ENCODE assay signal across 1 cellular context in the genomic region with DNA sequence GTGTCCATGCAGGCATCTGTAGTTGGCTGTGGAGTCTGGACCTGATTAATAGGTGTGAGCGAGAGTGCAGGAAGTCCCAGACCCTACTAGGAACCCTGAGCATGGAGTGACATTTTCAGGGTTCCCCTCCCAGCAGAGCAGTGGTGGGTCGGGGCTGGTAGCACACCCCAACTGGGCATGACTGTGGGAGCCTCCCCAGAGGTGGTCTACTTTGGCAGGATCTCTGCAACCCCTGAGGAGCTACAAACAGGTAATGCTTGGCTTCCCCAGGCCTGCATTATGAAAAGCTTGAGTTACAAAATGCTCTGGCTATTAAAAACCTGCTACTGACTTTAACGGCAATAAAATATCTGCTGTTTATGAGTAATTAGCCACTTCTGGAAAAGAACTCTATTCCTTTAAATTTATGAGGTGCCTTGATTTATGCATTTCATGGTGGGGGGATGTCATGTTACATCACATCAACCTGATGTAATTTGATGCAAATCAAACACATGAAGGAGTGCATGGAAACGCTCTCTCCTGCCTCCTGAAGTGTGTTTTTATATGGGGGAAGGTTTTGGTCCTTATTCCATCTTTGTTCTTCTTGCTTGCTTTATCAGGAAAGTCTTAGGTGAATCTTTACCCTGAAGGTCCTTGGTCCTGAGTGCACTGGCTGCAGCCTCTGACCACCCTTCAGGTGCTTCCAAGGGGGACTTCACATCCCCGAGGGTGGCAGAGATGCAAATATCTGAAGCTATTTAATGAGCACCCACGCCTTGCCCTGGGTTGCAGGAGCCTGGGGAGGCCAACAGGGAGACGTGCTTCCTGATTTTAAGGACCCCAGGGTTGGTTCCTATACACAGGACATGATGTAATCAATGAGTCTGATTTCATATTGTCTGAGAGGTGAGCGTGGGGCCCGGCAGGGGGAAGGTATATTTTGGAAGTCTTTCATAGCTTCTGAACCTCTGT.
TF ChIP-seq lines count a peak whose summit lies in the region.

No MANE protein-coding gene starts in this region.

TF ChIP-seq in HEK293, 187 proteins besides CTCF, POLR2A, EP300 and RAD21 (continued from another document and continues in another):
- TF ChIP-seq, protein P1, sequence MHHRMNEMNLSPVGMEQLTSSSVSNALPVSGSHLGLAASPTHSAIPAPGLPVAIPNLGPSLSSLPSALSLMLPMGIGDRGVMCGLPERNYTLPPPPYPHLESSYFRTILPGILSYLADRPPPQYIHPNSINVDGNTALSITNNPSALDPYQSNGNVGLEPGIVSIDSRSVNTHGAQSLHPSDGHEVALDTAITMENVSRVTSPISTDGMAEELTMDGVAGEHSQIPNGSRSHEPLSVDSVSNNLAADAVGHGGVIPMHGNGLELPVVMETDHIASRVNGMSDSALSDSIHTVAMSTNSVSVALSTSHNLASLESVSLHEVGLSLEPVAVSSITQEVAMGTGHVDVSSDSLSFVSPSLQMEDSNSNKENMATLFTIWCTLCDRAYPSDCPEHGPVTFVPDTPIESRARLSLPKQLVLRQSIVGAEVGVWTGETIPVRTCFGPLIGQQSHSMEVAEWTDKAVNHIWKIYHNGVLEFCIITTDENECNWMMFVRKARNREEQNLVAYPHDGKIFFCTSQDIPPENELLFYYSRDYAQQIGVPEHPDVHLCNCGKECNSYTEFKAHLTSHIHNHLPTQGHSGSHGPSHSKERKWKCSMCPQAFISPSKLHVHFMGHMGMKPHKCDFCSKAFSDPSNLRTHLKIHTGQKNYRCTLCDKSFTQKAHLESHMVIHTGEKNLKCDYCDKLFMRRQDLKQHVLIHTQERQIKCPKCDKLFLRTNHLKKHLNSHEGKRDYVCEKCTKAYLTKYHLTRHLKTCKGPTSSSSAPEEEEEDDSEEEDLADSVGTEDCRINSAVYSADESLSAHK (tag by site-specific recombination; IDR thresholded peaks at IDR 0.05): peak; percentile 98
- no peak for TF ChIP-seq ZNF48 (tag by site-specific recombination; IDR thresholded peaks at IDR 0.05)
- no peak for TF ChIP-seq ZBTB48 (tag by site-specific recombination; IDR thresholded peaks at IDR 0.05)
- peak; percentile 80 for TF ChIP-seq ZBTB17 (tag by site-specific recombination; IDR thresholded peaks at IDR 0.05)
- TF ChIP-seq, protein P2, sequence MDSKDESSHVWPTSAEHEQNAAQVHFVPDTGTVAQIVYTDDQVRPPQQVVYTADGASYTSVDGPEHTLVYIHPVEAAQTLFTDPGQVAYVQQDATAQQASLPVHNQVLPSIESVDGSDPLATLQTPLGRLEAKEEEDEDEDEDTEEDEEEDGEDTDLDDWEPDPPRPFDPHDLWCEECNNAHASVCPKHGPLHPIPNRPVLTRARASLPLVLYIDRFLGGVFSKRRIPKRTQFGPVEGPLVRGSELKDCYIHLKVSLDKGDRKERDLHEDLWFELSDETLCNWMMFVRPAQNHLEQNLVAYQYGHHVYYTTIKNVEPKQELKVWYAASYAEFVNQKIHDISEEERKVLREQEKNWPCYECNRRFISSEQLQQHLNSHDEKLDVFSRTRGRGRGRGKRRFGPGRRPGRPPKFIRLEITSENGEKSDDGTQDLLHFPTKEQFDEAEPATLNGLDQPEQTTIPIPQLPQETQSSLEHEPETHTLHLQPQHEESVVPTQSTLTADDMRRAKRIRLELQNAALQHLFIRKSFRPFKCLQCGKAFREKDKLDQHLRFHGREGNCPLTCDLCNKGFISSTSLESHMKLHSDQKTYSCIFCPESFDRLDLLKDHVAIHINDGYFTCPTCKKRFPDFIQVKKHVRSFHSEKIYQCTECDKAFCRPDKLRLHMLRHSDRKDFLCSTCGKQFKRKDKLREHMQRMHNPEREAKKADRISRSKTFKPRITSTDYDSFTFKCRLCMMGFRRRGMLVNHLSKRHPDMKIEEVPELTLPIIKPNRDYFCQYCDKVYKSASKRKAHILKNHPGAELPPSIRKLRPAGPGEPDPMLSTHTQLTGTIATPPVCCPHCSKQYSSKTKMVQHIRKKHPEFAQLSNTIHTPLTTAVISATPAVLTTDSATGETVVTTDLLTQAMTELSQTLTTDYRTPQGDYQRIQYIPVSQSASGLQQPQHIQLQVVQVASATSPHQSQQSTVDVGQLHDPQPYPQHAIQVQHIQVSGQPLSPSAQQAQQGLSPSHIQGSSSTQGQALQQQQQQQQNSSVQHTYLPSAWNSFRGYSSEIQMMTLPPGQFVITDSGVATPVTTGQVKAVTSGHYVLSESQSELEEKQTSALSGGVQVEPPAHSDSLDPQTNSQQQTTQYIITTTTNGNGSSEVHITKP (tag by site-specific recombination; IDR thresholded peaks at IDR 0.05): peak; percentile 52; the same call in 1 of the 2 replicates
- no peak for TF ChIP-seq HOXA7 (CRISPR knock-in tag; IDR thresholded peaks at IDR 0.05; ENCODE audit: borderline replicate concordance)
- peak; percentile 83 for TF ChIP-seq ZNF629 (tag by site-specific recombination; IDR thresholded peaks at IDR 0.05)
- no peak for TF ChIP-seq ZNF37A (tag by site-specific recombination; IDR thresholded peaks at IDR 0.05)
- TF ChIP-seq, protein P3, sequence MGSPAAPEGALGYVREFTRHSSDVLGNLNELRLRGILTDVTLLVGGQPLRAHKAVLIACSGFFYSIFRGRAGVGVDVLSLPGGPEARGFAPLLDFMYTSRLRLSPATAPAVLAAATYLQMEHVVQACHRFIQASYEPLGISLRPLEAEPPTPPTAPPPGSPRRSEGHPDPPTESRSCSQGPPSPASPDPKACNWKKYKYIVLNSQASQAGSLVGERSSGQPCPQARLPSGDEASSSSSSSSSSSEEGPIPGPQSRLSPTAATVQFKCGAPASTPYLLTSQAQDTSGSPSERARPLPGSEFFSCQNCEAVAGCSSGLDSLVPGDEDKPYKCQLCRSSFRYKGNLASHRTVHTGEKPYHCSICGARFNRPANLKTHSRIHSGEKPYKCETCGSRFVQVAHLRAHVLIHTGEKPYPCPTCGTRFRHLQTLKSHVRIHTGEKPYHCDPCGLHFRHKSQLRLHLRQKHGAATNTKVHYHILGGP (tag by site-specific recombination; IDR thresholded peaks at IDR 0.05): peak; percentile 88
- TF ChIP-seq ZNF792 (tag by site-specific recombination; IDR thresholded peaks at IDR 0.05): 0 out of 2 replicates have a peak, but pooled peaks have one; percentile 6
- no peak for TF ChIP-seq ZNF560 (tag by site-specific recombination; IDR thresholded peaks at IDR 0.05; ENCODE audit: borderline replicate concordance)
- no peak for TF ChIP-seq ZNF664 (tag by site-specific recombination; IDR thresholded peaks at IDR 0.05)
- no peak for TF ChIP-seq KLF7 (tag by site-specific recombination; IDR thresholded peaks at IDR 0.05; ENCODE audit: borderline replicate concordance)
- no peak for TF ChIP-seq ZNF391 (tag by site-specific recombination; IDR thresholded peaks at IDR 0.05; ENCODE audit: borderline replicate concordance, low read depth)
- 0 out of 2 replicates have a peak, but pooled peaks have one; percentile 6 for TF ChIP-seq ZNF433 (tag by site-specific recombination; IDR thresholded peaks at IDR 0.05; ENCODE audit: low read depth)
- TF ChIP-seq, protein P4, sequence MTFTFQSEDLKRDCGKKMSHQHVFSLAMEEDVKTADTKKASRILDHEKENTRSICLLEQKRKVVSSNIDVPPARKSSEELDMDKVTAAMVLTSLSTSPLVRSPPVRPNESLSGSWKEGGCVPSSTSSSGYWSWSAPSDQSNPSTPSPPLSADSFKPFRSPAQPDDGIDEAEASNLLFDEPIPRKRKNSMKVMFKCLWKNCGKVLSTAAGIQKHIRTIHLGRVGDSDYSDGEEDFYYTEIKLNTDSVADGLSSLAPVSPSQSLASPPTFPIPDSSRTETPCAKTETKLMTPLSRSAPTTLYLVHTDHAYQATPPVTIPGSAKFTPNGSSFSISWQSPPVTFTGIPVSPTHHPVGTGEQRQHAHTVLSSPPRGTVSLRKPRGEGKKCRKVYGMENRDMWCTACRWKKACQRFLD (tag by site-specific recombination; IDR thresholded peaks at IDR 0.05): 0 out of 2 replicates have a peak, but pooled peaks have one; percentile 23
- TF ChIP-seq ZFHX2 (tag by site-specific recombination; conservative IDR thresholded peaks at IDR 0.05): 0 out of 2 replicates have a peak, but pooled peaks have one; percentile 10
- TF ChIP-seq ZIC2 (tag by site-specific recombination; IDR thresholded peaks at IDR 0.05): peak; percentile 98
- no peak for TF ChIP-seq ZNF202 (tag by site-specific recombination; IDR thresholded peaks at IDR 0.05; ENCODE audit: borderline replicate concordance)
- peak; percentile 95 for TF ChIP-seq ZNF843 (tag by site-specific recombination; IDR thresholded peaks at IDR 0.05)
- TF ChIP-seq ZSCAN30 (tag by site-specific recombination; IDR thresholded peaks at IDR 0.05): peak; percentile 78
- peak; percentile 96 for TF ChIP-seq OSR2 (tag by site-specific recombination; IDR thresholded peaks at IDR 0.05)
- TF ChIP-seq ZNF394 (tag by site-specific recombination; IDR thresholded peaks at IDR 0.05; ENCODE audit: borderline replicate concordance): no peak
- TF ChIP-seq, protein P5, sequence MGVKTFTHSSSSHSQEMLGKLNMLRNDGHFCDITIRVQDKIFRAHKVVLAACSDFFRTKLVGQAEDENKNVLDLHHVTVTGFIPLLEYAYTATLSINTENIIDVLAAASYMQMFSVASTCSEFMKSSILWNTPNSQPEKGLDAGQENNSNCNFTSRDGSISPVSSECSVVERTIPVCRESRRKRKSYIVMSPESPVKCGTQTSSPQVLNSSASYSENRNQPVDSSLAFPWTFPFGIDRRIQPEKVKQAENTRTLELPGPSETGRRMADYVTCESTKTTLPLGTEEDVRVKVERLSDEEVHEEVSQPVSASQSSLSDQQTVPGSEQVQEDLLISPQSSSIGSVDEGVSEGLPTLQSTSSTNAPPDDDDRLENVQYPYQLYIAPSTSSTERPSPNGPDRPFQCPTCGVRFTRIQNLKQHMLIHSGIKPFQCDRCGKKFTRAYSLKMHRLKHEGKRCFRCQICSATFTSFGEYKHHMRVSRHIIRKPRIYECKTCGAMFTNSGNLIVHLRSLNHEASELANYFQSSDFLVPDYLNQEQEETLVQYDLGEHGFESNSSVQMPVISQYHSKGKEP (tag by site-specific recombination; IDR thresholded peaks at IDR 0.05): no peak; the same call in none of the 2 replicates
- TF ChIP-seq SP7 (tag by site-specific recombination; IDR thresholded peaks at IDR 0.05): peak; percentile 82
- TF ChIP-seq ZNF623 (tag by site-specific recombination; IDR thresholded peaks at IDR 0.05): no peak
- TF ChIP-seq, protein P6, sequence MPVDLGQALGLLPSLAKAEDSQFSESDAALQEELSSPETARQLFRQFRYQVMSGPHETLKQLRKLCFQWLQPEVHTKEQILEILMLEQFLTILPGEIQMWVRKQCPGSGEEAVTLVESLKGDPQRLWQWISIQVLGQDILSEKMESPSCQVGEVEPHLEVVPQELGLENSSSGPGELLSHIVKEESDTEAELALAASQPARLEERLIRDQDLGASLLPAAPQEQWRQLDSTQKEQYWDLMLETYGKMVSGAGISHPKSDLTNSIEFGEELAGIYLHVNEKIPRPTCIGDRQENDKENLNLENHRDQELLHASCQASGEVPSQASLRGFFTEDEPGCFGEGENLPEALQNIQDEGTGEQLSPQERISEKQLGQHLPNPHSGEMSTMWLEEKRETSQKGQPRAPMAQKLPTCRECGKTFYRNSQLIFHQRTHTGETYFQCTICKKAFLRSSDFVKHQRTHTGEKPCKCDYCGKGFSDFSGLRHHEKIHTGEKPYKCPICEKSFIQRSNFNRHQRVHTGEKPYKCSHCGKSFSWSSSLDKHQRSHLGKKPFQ (tag by site-specific recombination; IDR thresholded peaks at IDR 0.05): peak; percentile 53; the same call in 1 of the 2 replicates
- TF ChIP-seq, protein P7, sequence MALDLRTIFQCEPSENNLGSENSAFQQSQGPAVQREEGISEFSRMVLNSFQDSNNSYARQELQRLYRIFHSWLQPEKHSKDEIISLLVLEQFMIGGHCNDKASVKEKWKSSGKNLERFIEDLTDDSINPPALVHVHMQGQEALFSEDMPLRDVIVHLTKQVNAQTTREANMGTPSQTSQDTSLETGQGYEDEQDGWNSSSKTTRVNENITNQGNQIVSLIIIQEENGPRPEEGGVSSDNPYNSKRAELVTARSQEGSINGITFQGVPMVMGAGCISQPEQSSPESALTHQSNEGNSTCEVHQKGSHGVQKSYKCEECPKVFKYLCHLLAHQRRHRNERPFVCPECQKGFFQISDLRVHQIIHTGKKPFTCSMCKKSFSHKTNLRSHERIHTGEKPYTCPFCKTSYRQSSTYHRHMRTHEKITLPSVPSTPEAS (tag by site-specific recombination; IDR thresholded peaks at IDR 0.05): peak; percentile 41
- peak; percentile 99 for TF ChIP-seq FEZF1 (tag by site-specific recombination; IDR thresholded peaks at IDR 0.05)
- TF ChIP-seq ZNF561 (tag by site-specific recombination; IDR thresholded peaks at IDR 0.05; ENCODE audit: borderline replicate concordance): peak; percentile 96
- peak; percentile 72 for TF ChIP-seq ZNF585B (tag by site-specific recombination; IDR thresholded peaks at IDR 0.05)
- 0 out of 2 replicates have a peak, but pooled peaks have one; percentile 70 for TF ChIP-seq YY1 (tag by site-specific recombination; IDR thresholded peaks at IDR 0.05)
- TF ChIP-seq ZNF366 (tag by site-specific recombination; conservative IDR thresholded peaks at IDR 0.05): peak; percentile 40
- TF ChIP-seq ZNF266 (tag by site-specific recombination; IDR thresholded peaks at IDR 0.05; ENCODE audit: low read depth): no peak
- TF ChIP-seq ZNF76 (tag by site-specific recombination; IDR thresholded peaks at IDR 0.05; ENCODE audit: borderline replicate concordance, low read depth): no peak; the same call in 1 of the 2 replicates
- no peak for TF ChIP-seq ZFP37 (tag by site-specific recombination; IDR thresholded peaks at IDR 0.05)
- peak; percentile 81 for TF ChIP-seq ZBTB8A (tag by site-specific recombination; IDR thresholded peaks at IDR 0.05)
- peak; percentile 81; the same call in 1 of the 2 replicates for TF ChIP-seq MZF1 (tag by site-specific recombination; IDR thresholded peaks at IDR 0.05; ENCODE audit: borderline replicate concordance)
- 0 out of 2 replicates have a peak, but pooled peaks have one; percentile 13 for TF ChIP-seq ZNF341 (tag by site-specific recombination; IDR thresholded peaks at IDR 0.05; ENCODE audit: low read depth)
- no peak for TF ChIP-seq ZNF677 (tag by site-specific recombination; IDR thresholded peaks at IDR 0.05)
- TF ChIP-seq, protein P8, sequence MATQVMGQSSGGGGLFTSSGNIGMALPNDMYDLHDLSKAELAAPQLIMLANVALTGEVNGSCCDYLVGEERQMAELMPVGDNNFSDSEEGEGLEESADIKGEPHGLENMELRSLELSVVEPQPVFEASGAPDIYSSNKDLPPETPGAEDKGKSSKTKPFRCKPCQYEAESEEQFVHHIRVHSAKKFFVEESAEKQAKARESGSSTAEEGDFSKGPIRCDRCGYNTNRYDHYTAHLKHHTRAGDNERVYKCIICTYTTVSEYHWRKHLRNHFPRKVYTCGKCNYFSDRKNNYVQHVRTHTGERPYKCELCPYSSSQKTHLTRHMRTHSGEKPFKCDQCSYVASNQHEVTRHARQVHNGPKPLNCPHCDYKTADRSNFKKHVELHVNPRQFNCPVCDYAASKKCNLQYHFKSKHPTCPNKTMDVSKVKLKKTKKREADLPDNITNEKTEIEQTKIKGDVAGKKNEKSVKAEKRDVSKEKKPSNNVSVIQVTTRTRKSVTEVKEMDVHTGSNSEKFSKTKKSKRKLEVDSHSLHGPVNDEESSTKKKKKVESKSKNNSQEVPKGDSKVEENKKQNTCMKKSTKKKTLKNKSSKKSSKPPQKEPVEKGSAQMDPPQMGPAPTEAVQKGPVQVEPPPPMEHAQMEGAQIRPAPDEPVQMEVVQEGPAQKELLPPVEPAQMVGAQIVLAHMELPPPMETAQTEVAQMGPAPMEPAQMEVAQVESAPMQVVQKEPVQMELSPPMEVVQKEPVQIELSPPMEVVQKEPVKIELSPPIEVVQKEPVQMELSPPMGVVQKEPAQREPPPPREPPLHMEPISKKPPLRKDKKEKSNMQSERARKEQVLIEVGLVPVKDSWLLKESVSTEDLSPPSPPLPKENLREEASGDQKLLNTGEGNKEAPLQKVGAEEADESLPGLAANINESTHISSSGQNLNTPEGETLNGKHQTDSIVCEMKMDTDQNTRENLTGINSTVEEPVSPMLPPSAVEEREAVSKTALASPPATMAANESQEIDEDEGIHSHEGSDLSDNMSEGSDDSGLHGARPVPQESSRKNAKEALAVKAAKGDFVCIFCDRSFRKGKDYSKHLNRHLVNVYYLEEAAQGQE (tag by site-specific recombination; IDR thresholded peaks at IDR 0.05): no peak
